22 cellular contexts compared by ENCODE assay signal in genomic region chr12:121212875-121213274, GRCh38.
"Had no signal": no experiment of that assay in that cellular context is flagged by ENCODE, and none has a peak within 500 bp of the region (broad histone marks: within the 10 kb centered on the region; RNA-seq: fewer than 3 reads in every experiment).

No MANE protein-coding gene starts in this region.

- DNase-seq: activated B cell treated with CpG ODN at 0.5 μM for 24 hours; activated CD4-positive, alpha-beta T cell treated with anti-CD3 and anti-CD28 coated beads, Interleukin-2, amount 50 U/mL, for 4 hours; activated gamma-delta T cell treated with Interleukin-2 at 50 U/mL for 16 hours; activated naive CD8-positive, alpha-beta T cell treated with anti-CD3 and anti-CD28 coated beads for 36 hours; adrenal gland; body of pancreas; effector CD8-positive, alpha-beta T cell; esophagus squamous epithelium; foreskin melanocyte; heart right ventricle; kidney glomerular epithelial cell; mesenchymal stem cell; naive thymus-derived CD8-positive, alpha-beta T cell; right cardiac atrium; stimulated activated CD4-positive, alpha-beta T cell treated with anti-CD3 and anti-CD28 coated beads, Interleukin-15, amount 100 ng/mL, for 24 hours; stimulated activated CD4-positive, alpha-beta T cell treated with anti-CD3 and anti-CD28 coated beads, Interleukin-2, amount 100 ng/mL, for 24 hours; stimulated activated naive CD4-positive, alpha-beta T cell; SW 1271; T-helper 17 cell; tibial artery had no signal

- H3K27ac Mint-ChIP-seq: activated B cell treated with CpG ODN at 0.5 μM for 24 hours; activated naive CD8-positive, alpha-beta T cell treated with anti-CD3 and anti-CD28 coated beads for 36 hours had no signal

- ATAC-seq: body of pancreas; heart right ventricle; left lobe of liver; lower lobe of right lung; naive thymus-derived CD8-positive, alpha-beta T cell; right cardiac atrium; T-helper 17 cell had no signal

- H3K4me3 Mint-ChIP-seq: activated B cell treated with CpG ODN at 0.5 μM for 24 hours; activated naive CD8-positive, alpha-beta T cell treated with anti-CD3 and anti-CD28 coated beads for 36 hours had no signal

- H3K9me3 Mint-ChIP-seq: activated B cell treated with CpG ODN at 0.5 μM for 24 hours; activated naive CD8-positive, alpha-beta T cell treated with anti-CD3 and anti-CD28 coated beads for 36 hours; naive thymus-derived CD8-positive, alpha-beta T cell had no signal

- H3K27me3 Mint-ChIP-seq: activated B cell treated with CpG ODN at 0.5 μM for 24 hours; activated naive CD8-positive, alpha-beta T cell treated with anti-CD3 and anti-CD28 coated beads for 36 hours; naive thymus-derived CD8-positive, alpha-beta T cell; T-helper 17 cell had no signal
